ENCODE assay signal across 20 cellular contexts in genomic region chr7:74280985-74281384, GRCh38. TPM values are rescaled to one million over a fixed set of nuclear protein-coding genes. Genes with fewer than 3 reads are reported as not detected.
DNase-seq lines count a peak whose midpoint lies in the region; ATAC-seq and TF ChIP-seq lines count a peak whose summit lies in the region.
"Had no signal": no experiment of that assay in that cellular context is flagged by ENCODE, and none has a peak within 500 bp of the region (broad histone marks: within the 10 kb centered on the region; RNA-seq: fewer than 3 reads in every experiment).

No MANE protein-coding gene starts in this region.

- peaks cover 7% of the 10 kb centered on the region for H3K4me1 Mint-ChIP-seq in activated naive CD8-positive, alpha-beta T cell treated with anti-CD3 and anti-CD28 coated beads for 36 hours
- peaks cover 0 to 4% of the 10 kb centered on the region in 2 donors for H3K4me1 Mint-ChIP-seq in effector memory CD8-positive, alpha-beta T cell (ENCODE audit: low read depth in 2 of 2)
- H3K4me1 Mint-ChIP-seq: activated T-helper 17 cell treated with anti-CD3 and anti-CD28 coated beads, Interleukin-2, amount 50 U/mL, for 72 hours had no signal

- H3K36me3 ChIP-seq in HCT116 (ENCODE audit: control insufficient read depth in 1 of 2, insufficient read depth in 2 of 2, low read length in 2 of 2) (no peaks in the 10 kb centered on the region), RWPE2 (ENCODE audit: low read depth) (no peaks in the 10 kb centered on the region), smooth muscle cell (ENCODE audit: low read depth) (no peaks in the 10 kb centered on the region)
- H3K36me3 ChIP-seq: lower lobe of right lung, MG63, thoracic aorta had no signal

- H3K9ac ChIP-seq in HCT116 (ENCODE audit: low read length) (0 out of 2 replicates have a peak overlapping the region, but pooled peaks have one; percentile 14), smooth muscle cell (ENCODE audit: low read depth) (no peak overlapping the region)

- no peak overlapping the region for H3K4me3 ChIP-seq in HCT116 (replicated peaks in 1 of 2; ENCODE audit: low read depth in 1 of 2, low read length in 2 of 2)
- no peak overlapping the region for H3K4me3 ChIP-seq in RWPE2 (ENCODE audit: severe bottlenecking)
- H3K4me3 ChIP-seq in fibroblast of mammary gland (ENCODE audit: control insufficient read depth, low read depth, low read length), result no peak overlapping the region
- H3K4me3 ChIP-seq in smooth muscle cell, result no peak overlapping the region
- H3K4me3 ChIP-seq: lower lobe of right lung, MG63, thoracic aorta had no signal

- CTCF ChIA-PET in HCT116 (lab: Charles Lee), result no interaction called here

- H3K27me3 ChIP-seq in HCT116 (ENCODE audit: insufficient read depth, low read length) (no peaks in the 10 kb centered on the region), RWPE2 (ENCODE audit: insufficient read depth, poor library complexity, severe bottlenecking) (no peaks in the 10 kb centered on the region), smooth muscle cell (ENCODE audit: low read depth) (no peaks in the 10 kb centered on the region)
- H3K27me3 ChIP-seq: MG63 had no signal

- H3K27ac ChIP-seq in HCT116 (ENCODE audit: low read depth, low read length) (no peak overlapping the region), RWPE2 (ENCODE audit: poor library complexity, severe bottlenecking) (peak overlapping the region; percentile 66), smooth muscle cell (ENCODE audit: low read depth) (peak overlapping the region; percentile 93)
- H3K27ac ChIP-seq: lower lobe of right lung had no signal

- no peaks in the 10 kb centered on the region for H3K9me2 ChIP-seq in HCT116 (ENCODE audit: insufficient read depth)

- no peaks in the 10 kb centered on the region for H3K27me3 Mint-ChIP-seq in activated naive CD8-positive, alpha-beta T cell treated with anti-CD3 and anti-CD28 coated beads for 36 hours
- peaks cover 10 to 29% of the 10 kb centered on the region in 2 donors for H3K27me3 Mint-ChIP-seq in effector memory CD8-positive, alpha-beta T cell

- H3K36me3 Mint-ChIP-seq in activated naive CD8-positive, alpha-beta T cell treated with anti-CD3 and anti-CD28 coated beads for 36 hours, result no peaks in the 10 kb centered on the region
- peaks cover 2% of the 10 kb centered on the region for H3K36me3 Mint-ChIP-seq in effector memory CD8-positive, alpha-beta T cell (ENCODE audit: insufficient read depth)

- no peak overlapping the region for H2AFZ ChIP-seq in HCT116 (ENCODE audit: low read depth, low read length, poor library complexity, severe bottlenecking)
- H2AFZ ChIP-seq in smooth muscle cell (ENCODE audit: low read depth), result no peak overlapping the region

- H4K20me1 ChIP-seq in HCT116 (ENCODE audit: insufficient read depth), result no peaks in the 10 kb centered on the region
- H4K20me1 ChIP-seq in smooth muscle cell (ENCODE audit: low read depth), result no peaks in the 10 kb centered on the region

- no TSS peak for BruUV-seq in HCT116 (replicated peaks; lab: Mats Ljungman, UMichigan)

- DNase-seq in HCT116 (ENCODE audit: low read depth, low spot score) (no peak), RWPE2 (ENCODE audit: low spot score) (no peak), fibroblast of mammary gland (ENCODE audit: low read depth) (peak; percentile 85), smooth muscle cell (lab: John Stamatoyannopoulos, UW; ENCODE audit: unreplicated experiment) (no peak)
- no peak for DNase-seq in activated naive CD8-positive, alpha-beta T cell treated with anti-CD3 and anti-CD28 coated beads for 36 hours
- no peak for DNase-seq in effector memory CD8-positive, alpha-beta T cell
- DNase-seq: activated CD8-positive, alpha-beta memory T cell treated with anti-CD3 and anti-CD28 coated beads for 24 hours; C1 segment of cervical spinal cord; cortex of kidney; DMS79 treated with DMSO at 0.1 percent for 48 hours; lower lobe of right lung; MG63; NCI-H1930; NCI-H526 treated with DMSO at 0.1 percent for 48 hours; stimulated activated CD4-positive, alpha-beta T cell treated with anti-CD3 and anti-CD28 coated beads, Interleukin-2, amount 100 ng/mL, for 48 hours; SW 1271 had no signal

- H3K4me2 ChIP-seq in HCT116 (ENCODE audit: low read length), result peak overlapping the region; percentile 77
- H3K4me2 ChIP-seq in smooth muscle cell, result no peak overlapping the region

- H3K79me2 ChIP-seq in HCT116 (ENCODE audit: insufficient read depth, low read length), result no peaks in the 10 kb centered on the region
- H3K79me2 ChIP-seq in smooth muscle cell (ENCODE audit: low read depth), result no peaks in the 10 kb centered on the region

- TF ChIP-seq CTCF in HCT116 (IDR thresholded peaks at IDR 0.05 in 2 of 3, conservative IDR thresholded peaks at IDR 0.05 in 1 of 3; ENCODE audit: borderline replicate concordance in 1 of 3, insufficient read depth in 1 of 3, low read depth in 2 of 3, low read length in 2 of 3), result no peak
- TF ChIP-seq CTCF in RWPE2 (IDR thresholded peaks at IDR 0.05; ENCODE audit: poor library complexity, severe bottlenecking), result no peak
- no peak for TF ChIP-seq CTCF in fibroblast of mammary gland (conservative IDR thresholded peaks at IDR 0.05; ENCODE audit: control insufficient read depth, insufficient read depth, low read depth, low read length)
- TF ChIP-seq CTCF in smooth muscle cell (IDR thresholded peaks at IDR 0.05; ENCODE audit: borderline replicate concordance, insufficient read depth, poor library complexity, severe bottlenecking), result no peak

- no peaks in the 10 kb centered on the region for H3K9me3 Mint-ChIP-seq in activated naive CD8-positive, alpha-beta T cell treated with anti-CD3 and anti-CD28 coated beads for 36 hours
- no peaks in the 10 kb centered on the region for H3K9me3 Mint-ChIP-seq in effector memory CD8-positive, alpha-beta T cell
- H3K9me3 Mint-ChIP-seq: activated T-helper 17 cell treated with anti-CD3 and anti-CD28 coated beads, Interleukin-2, amount 50 U/mL, for 72 hours had no signal

- ATAC-seq in HCT116, result no peak
- ATAC-seq in RWPE2 (ENCODE audit: low read depth), result no peak
- no peak for ATAC-seq in GM18519 (IDR thresholded peaks at IDR 0.05; ENCODE audit: low FRiP score, unreplicated experiment)
- ATAC-seq in effector memory CD8-positive, alpha-beta T cell (replicated peaks), result no peak
- ATAC-seq: activated T-helper 17 cell treated with anti-CD3 and anti-CD28 coated beads, Interleukin-2, amount 50 U/mL, for 72 hours; lower lobe of right lung; sciatic nerve had no signal

- TF ChIP-seq RAD21 in HCT116 (IDR thresholded peaks at IDR 0.05; ENCODE audit: low read depth), result no peak

- no peaks in the 10 kb centered on the region for H3K9me3 ChIP-seq in HCT116 (ENCODE audit: control insufficient read depth in 1 of 2, insufficient read depth in 1 of 2, low read depth in 1 of 2, low read length in 2 of 2)
- no peaks in the 10 kb centered on the region for H3K9me3 ChIP-seq in RWPE2 (ENCODE audit: severe bottlenecking)
- H3K9me3 ChIP-seq in smooth muscle cell (replicated peaks; ENCODE audit: low read depth), result no peaks in the 10 kb centered on the region
- H3K9me3 ChIP-seq: lower lobe of right lung, MG63, thoracic aorta had no signal

- POLR2A ChIA-PET in HCT116 (lab: Charles Lee), result interaction anchor here (2.7 kb wide), 1 partner anchor 11 kb away, joined by 6 read pairs; no protein-coding TSS in a partner anchor

- no peaks in the 10 kb centered on the region for H3F3A ChIP-seq in smooth muscle cell (ENCODE audit: low read depth)

- H3K4me3 Mint-ChIP-seq in activated naive CD8-positive, alpha-beta T cell treated with anti-CD3 and anti-CD28 coated beads for 36 hours, result no peak overlapping the region
- no peak overlapping the region for H3K4me3 Mint-ChIP-seq in effector memory CD8-positive, alpha-beta T cell
- H3K4me3 Mint-ChIP-seq: activated T-helper 17 cell treated with anti-CD3 and anti-CD28 coated beads, Interleukin-2, amount 50 U/mL, for 72 hours had no signal

- H3K27ac Mint-ChIP-seq in activated naive CD8-positive, alpha-beta T cell treated with anti-CD3 and anti-CD28 coated beads for 36 hours, result no peak overlapping the region
- H3K27ac Mint-ChIP-seq in effector memory CD8-positive, alpha-beta T cell, result no peak overlapping the region
- H3K27ac Mint-ChIP-seq: activated T-helper 17 cell treated with anti-CD3 and anti-CD28 coated beads, Interleukin-2, amount 50 U/mL, for 72 hours had no signal

- no peak for TF ChIP-seq POLR2A in HCT116 (IDR thresholded peaks at IDR 0.05; ENCODE audit: borderline replicate concordance, extremely low read depth, insufficient read depth, insufficient read length)

- RAD21 ChIA-PET in HCT116 (lab: Charles Lee; ENCODE audit: low non-redundant PET in 1 of 2, low total read pairs in 2 of 2, uncharacterized antibody in 2 of 2, unreplicated experiment in 2 of 2), result no interaction called here

- H3K4me1 ChIP-seq in HCT116 (ENCODE audit: control insufficient read depth in 1 of 2, insufficient read depth in 2 of 2, low read length in 2 of 2) (peaks cover 30 to 53% of the 10 kb centered on the region in 2 experiments), RWPE2 (ENCODE audit: insufficient read depth, poor library complexity, severe bottlenecking) (peaks cover 11% of the 10 kb centered on the region), smooth muscle cell (ENCODE audit: low read depth) (no peaks in the 10 kb centered on the region)

- intact Hi-C loops in HCT116 (cut with micrococcal nuclease), result no loop called here

- WGBS in smooth muscle cell (ENCODE audit: low lambda C conversion rate), result 73% methylated on average over 8 of the region's 8 CpGs

TF ChIP-seq in HCT116, 20 proteins besides CTCF, POLR2A, EP300 and RAD21:
- no peak for TF ChIP-seq ZFX (IDR thresholded peaks at IDR 0.05)
- TF ChIP-seq CEBPB (IDR thresholded peaks at IDR 0.05; ENCODE audit: low read depth), result no peak
- TF ChIP-seq TCF7L2 (IDR thresholded peaks at IDR 0.05; ENCODE audit: borderline replicate concordance, extremely low read depth, insufficient read depth, insufficient read length), result no peak
- TF ChIP-seq SIN3A (IDR thresholded peaks at IDR 0.05; ENCODE audit: low read depth), result no peak

RNA-seq across cellular contexts. Expression of gene CLIP2, which starts 8.2 kb away (rescaled TPM):
- total RNA-seq in HCT116 (2021; ENCODE audit: unreplicated experiment) (40.1 TPM), smooth muscle cell (12.1 and 19.4 TPM in 2 replicates)
- 28.6 and 33.7 TPM in 2 replicates for polyA plus RNA-seq in HCT116 (2012)
- 15.6 and 23.3 TPM in 2 replicates for polyA plus RNA-seq in smooth muscle cell
- under 1 TPM; 0.62 to 0.74 TPM for total RNA-seq in activated naive CD8-positive, alpha-beta T cell treated with anti-CD3 and anti-CD28 coated beads for 36 hours

RNA-seq across cellular contexts. Expression of gene RFC2, which starts 26.8 kb away (rescaled TPM):
- total RNA-seq in HCT116 (2021; ENCODE audit: unreplicated experiment), result 75.6 TPM
- 47.8 and 57.6 TPM in 2 replicates for polyA plus RNA-seq in HCT116 (2012)
- 12.9 and 29.4 TPM in 2 replicates for total RNA-seq in smooth muscle cell
- 20.5 and 28.9 TPM in 2 replicates for polyA plus RNA-seq in smooth muscle cell
- 100 to 1,000 TPM; 111 to 112 TPM for total RNA-seq in activated naive CD8-positive, alpha-beta T cell treated with anti-CD3 and anti-CD28 coated beads for 36 hours
